12 cellular contexts compared by ENCODE assay signal in the genomic region with DNA sequence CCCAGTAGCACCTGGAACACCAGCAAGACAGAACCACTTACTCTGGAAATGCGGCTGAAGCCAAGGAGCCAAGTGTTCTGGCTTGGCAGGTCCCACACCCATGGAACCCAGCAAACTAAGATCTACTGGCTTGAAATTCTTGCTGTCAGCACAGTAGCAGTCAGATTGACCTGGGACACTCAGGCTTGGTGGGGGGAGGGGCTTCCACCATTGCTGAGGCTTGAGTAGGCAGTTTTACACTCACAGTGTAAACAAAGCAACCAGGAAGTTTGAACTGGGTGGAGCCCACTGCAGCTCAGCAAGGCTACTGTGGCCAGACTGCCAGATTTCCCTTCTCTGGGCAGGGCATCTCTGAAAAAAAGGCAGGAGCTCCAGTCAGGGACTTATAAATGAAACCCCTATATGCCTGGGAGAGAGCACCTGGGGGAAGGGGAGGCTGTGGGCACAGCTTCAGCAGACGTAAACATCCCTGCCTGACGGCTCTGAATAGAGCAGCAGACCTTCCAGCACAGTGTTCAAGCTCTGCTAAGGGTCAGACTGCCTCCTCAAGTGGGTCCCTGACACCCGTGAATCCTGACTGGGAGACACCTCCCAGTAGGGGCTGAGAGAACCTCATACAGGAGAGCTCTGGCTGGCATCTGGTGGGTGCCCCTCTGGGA.
DNase-seq lines count a peak whose midpoint lies in the region; ATAC-seq, FAIRE-seq and TF ChIP-seq lines count a peak whose summit lies in the region.
"Had no signal": no experiment of that assay in that cellular context is flagged by ENCODE, and none has a peak within 500 bp of the region (broad histone marks: within the 10 kb centered on the region; RNA-seq: fewer than 3 reads in every experiment).

No MANE protein-coding gene starts in this region.

- H2AFZ ChIP-seq in astrocyte (ENCODE audit: low read depth, low read length), result peak overlapping the region; percentile 52

- no peaks in the 10 kb centered on the region for H3K27me3 Mint-ChIP-seq in astrocyte (ENCODE audit: low read depth, unreplicated experiment)

- no peak overlapping the region for H3K4me3 Mint-ChIP-seq in astrocyte (ENCODE audit: unreplicated experiment)
- H3K4me3 Mint-ChIP-seq in stimulated activated effector memory CD8-positive, alpha-beta T cell treated with anti-CD3 and anti-CD28 coated beads, Interleukin-12 subunit alpha, Interleukin-12 subunit beta, amount 100 ng/mL, for 72 hours, result no peak overlapping the region

- no peak overlapping the region for H3K4me3 ChIP-seq in MG63
- H3K4me3 ChIP-seq in astrocyte (ENCODE audit: insufficient read depth, low read depth, low read length), result no peak overlapping the region
- H3K4me3 ChIP-seq: coronary artery, GM12878, psoas muscle had no signal

- no peaks in the 10 kb centered on the region for H3K79me2 ChIP-seq in astrocyte (ENCODE audit: insufficient read depth, low read length)

- H3K4me2 ChIP-seq in astrocyte (ENCODE audit: low read length), result peak overlapping the region; percentile 19

- peaks cover 19% of the 10 kb centered on the region for H3K9me3 Mint-ChIP-seq in astrocyte (ENCODE audit: unreplicated experiment)
- peaks cover 29% of the 10 kb centered on the region for H3K9me3 Mint-ChIP-seq in stimulated activated effector memory CD8-positive, alpha-beta T cell treated with anti-CD3 and anti-CD28 coated beads, Interleukin-12 subunit alpha, Interleukin-12 subunit beta, amount 100 ng/mL, for 72 hours

- FAIRE-seq in astrocyte (lab: Jason Lieb, UNC), result no peak
- FAIRE-seq: GM12878 had no signal

- H3K36me3 Mint-ChIP-seq in astrocyte (ENCODE audit: low read depth, unreplicated experiment), result no peaks in the 10 kb centered on the region
- H3K36me3 Mint-ChIP-seq in stimulated activated effector memory CD8-positive, alpha-beta T cell treated with anti-CD3 and anti-CD28 coated beads, Interleukin-12 subunit alpha, Interleukin-12 subunit beta, amount 100 ng/mL, for 72 hours, result no peaks in the 10 kb centered on the region

- H3K4me1 Mint-ChIP-seq in astrocyte (ENCODE audit: low read depth, unreplicated experiment), result peaks cover 2% of the 10 kb centered on the region
- H3K4me1 Mint-ChIP-seq in stimulated activated effector memory CD8-positive, alpha-beta T cell treated with anti-CD3 and anti-CD28 coated beads, Interleukin-12 subunit alpha, Interleukin-12 subunit beta, amount 100 ng/mL, for 72 hours, result no peaks in the 10 kb centered on the region

- H4K20me1 ChIP-seq in astrocyte (ENCODE audit: insufficient read depth, low read length), result no peaks in the 10 kb centered on the region

- peak overlapping the region; percentile 70 for H3K27ac ChIP-seq in C4-2B
- H3K27ac ChIP-seq in astrocyte (ENCODE audit: low read depth, low read length), result no peak overlapping the region
- H3K27ac ChIP-seq: coronary artery, psoas muscle had no signal

- H3K27me3 ChIP-seq in MG63, result no peaks in the 10 kb centered on the region
- peaks cover 2% of the 10 kb centered on the region for H3K27me3 ChIP-seq in astrocyte (ENCODE audit: insufficient read depth, low read length)

- peak; percentile 43 for DNase-seq in MG63
- DNase-seq in astrocyte (ENCODE audit: low read depth), result peak; percentile 22
- DNase-seq in kidney glomerular epithelial cell (lab: John Stamatoyannopoulos, UW), result peak; percentile 15
- DNase-seq in SHP77 treated with DMSO at 0.1 percent for 48 hours (lab: John Stamatoyannopoulos, UW), result no peak
- no peak for DNase-seq in NK-92 treated with Interleukin-12 subunit alpha and Interleukin-12 subunit beta, amount 100 ng/mL, for 24 hours (lab: John Stamatoyannopoulos, UW)
- no peak for DNase-seq in stimulated activated effector memory CD8-positive, alpha-beta T cell treated with anti-CD3 and anti-CD28 coated beads, Interleukin-12 subunit alpha, Interleukin-12 subunit beta, amount 100 ng/mL, for 72 hours (ENCODE audit: low spot score in 2 of 2)
- DNase-seq in activated gamma-delta T cell (lab: John Stamatoyannopoulos, UW), result no peak
- DNase-seq: NCI-H2107, psoas muscle had no signal

- H3K27ac Mint-ChIP-seq in astrocyte (ENCODE audit: unreplicated experiment), result no peak overlapping the region
- no peak overlapping the region for H3K27ac Mint-ChIP-seq in stimulated activated effector memory CD8-positive, alpha-beta T cell treated with anti-CD3 and anti-CD28 coated beads, Interleukin-12 subunit alpha, Interleukin-12 subunit beta, amount 100 ng/mL, for 72 hours

- H3K4me1 ChIP-seq in astrocyte (ENCODE audit: insufficient read depth, low read length), result no peaks in the 10 kb centered on the region
- H3K4me1 ChIP-seq: psoas muscle had no signal

- H3K36me3 ChIP-seq in MG63 (no peaks in the 10 kb centered on the region), astrocyte (ENCODE audit: insufficient read depth, low read length) (no peaks in the 10 kb centered on the region)

- TF ChIP-seq CTCF in C4-2B (conservative IDR thresholded peaks at IDR 0.05), result no peak
- no peak for TF ChIP-seq CTCF in astrocyte (IDR thresholded peaks at IDR 0.05; ENCODE audit: insufficient read depth, low read depth, low read length)

- H3K9ac ChIP-seq in astrocyte (ENCODE audit: low read length), result no peak overlapping the region

- ATAC-seq in stimulated activated effector memory CD8-positive, alpha-beta T cell treated with anti-CD3 and anti-CD28 coated beads, Interleukin-12 subunit alpha, Interleukin-12 subunit beta, amount 100 ng/mL, for 72 hours, result no peak
- ATAC-seq: GM12878, psoas muscle had no signal

- H3K9me3 ChIP-seq in MG63 (no peaks in the 10 kb centered on the region), astrocyte (ENCODE audit: insufficient read depth, low read depth, low read length) (no peaks in the 10 kb centered on the region)

Comparison
In these comparisons a context has a peak if more than half of its experiments do, and no peak if none do; other contexts are left out.
1. DNase-seq: peak in MG63 (single experiment), astrocyte (single experiment) and kidney glomerular epithelial cell (single experiment); none in SHP77 treated with DMSO at 0.1 percent for 48 hours (single experiment), NK-92 treated with Interleukin-12 subunit alpha and Interleukin-12 subunit beta, amount 100 ng/mL, for 24 hours (single experiment), stimulated activated effector memory CD8-positive, alpha-beta T cell treated with anti-CD3 and anti-CD28 coated beads, Interleukin-12 subunit alpha, Interleukin-12 subunit beta, amount 100 ng/mL, for 72 hours (0 of 2) and activated gamma-delta T cell (single experiment).